Comparison of ENCODE assay signal across 9 cellular contexts in genomic region chr9:135959814-135960213, GRCh38. TPM values are rescaled to one million over a fixed set of nuclear protein-coding genes. Genes with fewer than 3 reads are reported as not detected.
DNase-seq lines count a peak whose midpoint lies in the region; ATAC-seq, FAIRE-seq and TF ChIP-seq lines count a peak whose summit lies in the region.
"Had no signal": no experiment of that assay in that cellular context is flagged by ENCODE, and none has a peak within 500 bp of the region (broad histone marks: within the 10 kb centered on the region; RNA-seq: fewer than 3 reads in every experiment).

No MANE protein-coding gene starts in this region.

- ATAC-seq in natural killer cell treated with Interleukin-12 subunit alpha and Interleukin-12 subunit beta and Interleukin-15 and Interleukin-18, amount 100 ng/mL, for 72 hours: no peak
- ATAC-seq in GM18870 (IDR thresholded peaks at IDR 0.05; ENCODE audit: unreplicated experiment) (no peak), HG03159 (IDR thresholded peaks at IDR 0.05; ENCODE audit: unreplicated experiment) (no peak)

- DNase-seq in BE2C: no peak
- no peak for DNase-seq in natural killer cell treated with Interleukin-12 subunit alpha and Interleukin-12 subunit beta and Interleukin-15 and Interleukin-18, amount 100 ng/mL, for 72 hours (ENCODE audit: low spot score)
- DNase-seq in globus pallidus (ENCODE audit: low spot score): no peak
- DNase-seq in RCC 7860 (ENCODE audit: low spot score): no peak
- DNase-seq: NCI-H1105 treated with DMSO at 0.1 percent for 48 hours had no signal

- H3K4me3 ChIP-seq in BE2C (ENCODE audit: low read depth, low read length) (peak overlapping the region; percentile 88), Loucy (ENCODE audit: low read length, poor library complexity, severe bottlenecking) (peak overlapping the region; percentile 98), duodenal mucosa (ENCODE audit: low read depth in 1 of 2, low read length in 2 of 2) (peak overlapping the region; percentile 87 to 88)

- TF ChIP-seq CTCF in BE2C (IDR thresholded peaks at IDR 0.05; ENCODE audit: low read depth, low read length) (no peak), Loucy (conservative IDR thresholded peaks at IDR 0.05; ENCODE audit: low read length) (no peak)

- H3K4me1 ChIP-seq in BE2C (peaks cover 6% of the 10 kb centered on the region; the same call in 1 of the 2 replicates), Loucy (ENCODE audit: insufficient read depth, low read length, poor library complexity, severe bottlenecking) (peaks cover 32% of the 10 kb centered on the region), duodenal mucosa (ENCODE audit: control insufficient read depth in 1 of 2, insufficient read depth in 2 of 2, low read length in 2 of 2) (peaks cover 11 to 14% of the 10 kb centered on the region in 2 donors)

- no peaks in the 10 kb centered on the region for H3K9me3 ChIP-seq in BE2C
- no peaks in the 10 kb centered on the region for H3K9me3 ChIP-seq in Loucy (ENCODE audit: insufficient read depth, low read depth, low read length)
- no peaks in the 10 kb centered on the region for H3K9me3 ChIP-seq in duodenal mucosa (ENCODE audit: control insufficient read depth in 1 of 2, low read length in 2 of 2)

- peaks cover 56% of the 10 kb centered on the region for H3K79me2 ChIP-seq in Loucy (ENCODE audit: insufficient read depth, low read length)

- no peaks in the 10 kb centered on the region for H3K36me3 Mint-ChIP-seq in natural killer cell treated with Interleukin-12 subunit alpha and Interleukin-12 subunit beta and Interleukin-15 and Interleukin-18, amount 100 ng/mL, for 72 hours

- H3K27ac Mint-ChIP-seq in natural killer cell treated with Interleukin-12 subunit alpha and Interleukin-12 subunit beta and Interleukin-15 and Interleukin-18, amount 100 ng/mL, for 72 hours: peak overlapping the region; percentile 39 to 60

- H3K9me3 Mint-ChIP-seq in natural killer cell treated with Interleukin-12 subunit alpha and Interleukin-12 subunit beta and Interleukin-15 and Interleukin-18, amount 100 ng/mL, for 72 hours: no peaks in the 10 kb centered on the region

- H3K36me3 ChIP-seq in BE2C (no peaks in the 10 kb centered on the region), Loucy (ENCODE audit: insufficient read depth, low read length) (peaks cover 4% of the 10 kb centered on the region; the same call in 1 of the 2 replicates), duodenal mucosa (ENCODE audit: control insufficient read depth in 1 of 2, insufficient read depth in 2 of 2, low read length in 2 of 2) (peaks cover 0 to under 1% of the 10 kb centered on the region in 2 donors)

- peaks cover 18% of the 10 kb centered on the region for H4K20me1 ChIP-seq in Loucy (ENCODE audit: insufficient read depth, low read length, poor library complexity, severe bottlenecking)

- peak overlapping the region; percentile 84 for H3K4me3 Mint-ChIP-seq in natural killer cell treated with Interleukin-12 subunit alpha and Interleukin-12 subunit beta and Interleukin-15 and Interleukin-18, amount 100 ng/mL, for 72 hours

- H3K27ac ChIP-seq in duodenal mucosa (ENCODE audit: low read depth, low read length): no peak overlapping the region

- peak overlapping the region; percentile 98 for H3K4me2 ChIP-seq in Loucy (ENCODE audit: low read depth, low read length, poor library complexity, severe bottlenecking)

- no peaks in the 10 kb centered on the region for H3K9me2 ChIP-seq in Loucy (replicated peaks; ENCODE audit: low read depth, low read length)

- peaks cover 19 to 30% of the 10 kb centered on the region in 2 donors for H3K4me1 Mint-ChIP-seq in natural killer cell treated with Interleukin-12 subunit alpha and Interleukin-12 subunit beta and Interleukin-15 and Interleukin-18, amount 100 ng/mL, for 72 hours (ENCODE audit: low read depth in 2 of 2)

- H2AFZ ChIP-seq in Loucy (ENCODE audit: low read length): no peak overlapping the region

- peaks cover 0 to 11% of the 10 kb centered on the region in 2 donors for H3K27me3 Mint-ChIP-seq in natural killer cell treated with Interleukin-12 subunit alpha and Interleukin-12 subunit beta and Interleukin-15 and Interleukin-18, amount 100 ng/mL, for 72 hours

- no peaks in the 10 kb centered on the region for H3K27me3 ChIP-seq in BE2C
- H3K27me3 ChIP-seq in Loucy (ENCODE audit: insufficient read depth, low read length, poor library complexity, severe bottlenecking): no peaks in the 10 kb centered on the region
- H3K27me3 ChIP-seq in duodenal mucosa (ENCODE audit: control insufficient read depth in 1 of 2, insufficient read depth in 2 of 2, low read length in 2 of 2): no peaks in the 10 kb centered on the region

- no peak for FAIRE-seq in RCC 7860 (lab: Jason Lieb, UNC)

- H3F3A ChIP-seq in Loucy (ENCODE audit: low read depth): no peaks in the 10 kb centered on the region

- peak overlapping the region; percentile 93 for H3K9ac ChIP-seq in Loucy (ENCODE audit: low read depth, low read length, poor library complexity, severe bottlenecking)
- peak overlapping the region in 1 of 2 donors; percentile 78 for H3K9ac ChIP-seq in duodenal mucosa (ENCODE audit: low read depth in 1 of 2, low read length in 2 of 2)

RNA-seq across cellular contexts. Expression of gene UBAC1, which starts 1.4 kb away (rescaled TPM):
- polyA plus RNA-seq in BE2C (2012; ENCODE audit: insufficient read depth, insufficient read length, low read depth): 81.2 TPM
- total RNA-seq in natural killer cell treated with Interleukin-12 subunit alpha and Interleukin-12 subunit beta and Interleukin-15 and Interleukin-18, amount 100 ng/mL, for 72 hours: 10 to 100 TPM; 28.9 to 42.4 TPM

RNA-seq across cellular contexts. Expression of gene CAMSAP1, which starts 52.5 kb away (rescaled TPM):
- 42.9 TPM for polyA plus RNA-seq in BE2C (2012; ENCODE audit: insufficient read depth, insufficient read length, low read depth)
- 10 to 100 TPM; 23.4 to 25.5 TPM for total RNA-seq in natural killer cell treated with Interleukin-12 subunit alpha and Interleukin-12 subunit beta and Interleukin-15 and Interleukin-18, amount 100 ng/mL, for 72 hours
